21 cellular contexts compared by ENCODE assay signal in genomic region chr9:135512241-135512603, GRCh38. TPM values are rescaled to one million over a fixed set of nuclear protein-coding genes. Genes with fewer than 3 reads are reported as not detected.
DNase-seq lines count a peak whose midpoint lies in the region; TF ChIP-seq lines count a peak whose summit lies in the region.
"Had no signal": no experiment of that assay in that cellular context is flagged by ENCODE, and none has a peak within 500 bp of the region (broad histone marks: within the 10 kb centered on the region; RNA-seq: fewer than 3 reads in every experiment).

No MANE protein-coding gene starts in this region.

- intact Hi-C loops in activated T-helper 1 cell treated with anti-CD3 and anti-CD28 coated beads, Interleukin-12 subunit alpha, Interleukin-12 subunit beta, Interleukin-2, Interleukin-4 antibody, amounts not matched to agents 30 ng/mL and 10 ng/mL and 1 ng/mL, durations not matched to agents 14 hours and 24 hours and 36 hours (cut with micrococcal nuclease): no loop called here

- H3F3A ChIP-seq in neural progenitor cell (ENCODE audit: low read depth): no peaks in the 10 kb centered on the region

- H3K4me3 ChIP-seq in Peyer's patch (no peak overlapping the region), neural progenitor cell (no peak overlapping the region)
- H3K4me3 ChIP-seq: BLaER1, GM12878, HAP-1 had no signal

- no peak overlapping the region for H3K27ac ChIP-seq in Peyer's patch
- H3K27ac ChIP-seq in neural progenitor cell: no peak overlapping the region
- H3K27ac ChIP-seq: BLaER1 had no signal

- no peak overlapping the region for H3K4me2 ChIP-seq in neural progenitor cell
- H3K4me2 ChIP-seq: BLaER1 had no signal

- H3K4me1 ChIP-seq in Peyer's patch (no peaks in the 10 kb centered on the region), neural progenitor cell (peaks cover 4% of the 10 kb centered on the region)
- H3K4me1 ChIP-seq: Caco-2, HAP-1 had no signal

- H3K9me3 ChIP-seq in Peyer's patch (no peaks in the 10 kb centered on the region), neural progenitor cell (ENCODE audit: low read depth) (no peaks in the 10 kb centered on the region)
- H3K9me3 ChIP-seq: HAP-1 had no signal

- H3K27ac Mint-ChIP-seq in neural progenitor cell (peak overlapping the region; percentile 18), type B pancreatic cell (no peak overlapping the region), endothelial cell (ENCODE audit: unreplicated experiment) (no peak overlapping the region), immature natural killer cell (no peak overlapping the region)
- H3K27ac Mint-ChIP-seq in activated T-helper 1 cell treated with anti-CD3 and anti-CD28 coated beads, Interleukin-12 subunit alpha, Interleukin-12 subunit beta, Interleukin-2, Interleukin-4 antibody, amounts not matched to agents 30 ng/mL and 10 ng/mL and 1 ng/mL, durations not matched to agents 14 hours and 24 hours and 36 hours: no peak overlapping the region

- H3K4me3 Mint-ChIP-seq in neural progenitor cell: no peak overlapping the region
- H3K4me3 Mint-ChIP-seq in type B pancreatic cell: no peak overlapping the region
- no peak overlapping the region for H3K4me3 Mint-ChIP-seq in endothelial cell (ENCODE audit: unreplicated experiment)
- H3K4me3 Mint-ChIP-seq in immature natural killer cell: no peak overlapping the region
- H3K4me3 Mint-ChIP-seq in activated T-helper 1 cell treated with anti-CD3 and anti-CD28 coated beads, Interleukin-12 subunit alpha, Interleukin-12 subunit beta, Interleukin-2, Interleukin-4 antibody, amounts not matched to agents 30 ng/mL and 10 ng/mL and 1 ng/mL, durations not matched to agents 14 hours and 24 hours and 36 hours: no peak overlapping the region
- H3K4me3 Mint-ChIP-seq: CD4-positive, alpha-beta memory T cell had no signal

- H3K4me1 Mint-ChIP-seq in neural progenitor cell (peaks cover 8% of the 10 kb centered on the region), type B pancreatic cell (ENCODE audit: unreplicated experiment) (peaks cover 9% of the 10 kb centered on the region), endothelial cell (ENCODE audit: unreplicated experiment) (peaks cover 18% of the 10 kb centered on the region), immature natural killer cell (peaks cover 0 to 6% of the 10 kb centered on the region in 2 donors)
- H3K4me1 Mint-ChIP-seq in activated T-helper 1 cell treated with anti-CD3 and anti-CD28 coated beads, Interleukin-12 subunit alpha, Interleukin-12 subunit beta, Interleukin-2, Interleukin-4 antibody, amounts not matched to agents 30 ng/mL and 10 ng/mL and 1 ng/mL, durations not matched to agents 14 hours and 24 hours and 36 hours (ENCODE audit: low read depth): peaks cover 28% of the 10 kb centered on the region

- H3K9me3 Mint-ChIP-seq in neural progenitor cell (peaks cover 11% of the 10 kb centered on the region), type B pancreatic cell (peaks cover 6% of the 10 kb centered on the region), endothelial cell (ENCODE audit: unreplicated experiment) (no peaks in the 10 kb centered on the region), immature natural killer cell (peaks cover 4 to 11% (median 7%) of the 10 kb centered on the region in 6 donors)
- H3K9me3 Mint-ChIP-seq in activated T-helper 1 cell treated with anti-CD3 and anti-CD28 coated beads, Interleukin-12 subunit alpha, Interleukin-12 subunit beta, Interleukin-2, Interleukin-4 antibody, amounts not matched to agents 30 ng/mL and 10 ng/mL and 1 ng/mL, durations not matched to agents 14 hours and 24 hours and 36 hours: peaks cover 6% of the 10 kb centered on the region

- H3K27me3 Mint-ChIP-seq in neural progenitor cell (ENCODE audit: insufficient read depth, low read depth) (peaks cover 10% of the 10 kb centered on the region), type B pancreatic cell (peaks cover 4% of the 10 kb centered on the region), endothelial cell (ENCODE audit: unreplicated experiment) (peaks cover 5% of the 10 kb centered on the region), immature natural killer cell (ENCODE audit: low read depth in 3 of 3) (peaks cover 0 to 3% (median 1%) of the 10 kb centered on the region in 3 donors)
- H3K27me3 Mint-ChIP-seq in activated T-helper 1 cell treated with anti-CD3 and anti-CD28 coated beads, Interleukin-12 subunit alpha, Interleukin-12 subunit beta, Interleukin-2, Interleukin-4 antibody, amounts not matched to agents 30 ng/mL and 10 ng/mL and 1 ng/mL, durations not matched to agents 14 hours and 24 hours and 36 hours (ENCODE audit: insufficient read depth): peaks cover 6% of the 10 kb centered on the region
- H3K27me3 Mint-ChIP-seq: CD4-positive, alpha-beta memory T cell had no signal

- H4K20me1 ChIP-seq in neural progenitor cell (ENCODE audit: low read depth): no peaks in the 10 kb centered on the region
- H4K20me1 ChIP-seq: BLaER1 had no signal

- H3K27me3 ChIP-seq in Peyer's patch (no peaks in the 10 kb centered on the region), neural progenitor cell (no peaks in the 10 kb centered on the region)
- H3K27me3 ChIP-seq: BLaER1 had no signal

- no peaks in the 10 kb centered on the region for H3K36me3 Mint-ChIP-seq in neural progenitor cell
- no peaks in the 10 kb centered on the region for H3K36me3 Mint-ChIP-seq in type B pancreatic cell
- H3K36me3 Mint-ChIP-seq in endothelial cell (ENCODE audit: low read depth, unreplicated experiment): no peaks in the 10 kb centered on the region
- H3K36me3 Mint-ChIP-seq in immature natural killer cell: peaks cover 0 to 8% (median 5%) of the 10 kb centered on the region in 3 donors
- no peaks in the 10 kb centered on the region for H3K36me3 Mint-ChIP-seq in activated T-helper 1 cell treated with anti-CD3 and anti-CD28 coated beads, Interleukin-12 subunit alpha, Interleukin-12 subunit beta, Interleukin-2, Interleukin-4 antibody, amounts not matched to agents 30 ng/mL and 10 ng/mL and 1 ng/mL, durations not matched to agents 14 hours and 24 hours and 36 hours (ENCODE audit: low read depth)

- TF ChIP-seq CTCF in Peyer's patch (IDR thresholded peaks at IDR 0.05) (no peak), neural progenitor cell (IDR thresholded peaks at IDR 0.05) (no peak), type B pancreatic cell (conservative IDR thresholded peaks at IDR 0.05) (no peak), endothelial cell (IDR thresholded peaks at IDR 0.05; ENCODE audit: unreplicated experiment) (no peak)

- DNase-seq in Peyer's patch (peak in 2 of 3 donors; percentile 8 to 11), ecto neural progenitor cell (ENCODE audit: low spot score) (peak; percentile 13), neural progenitor cell (ENCODE audit: low spot score) (no peak), type B pancreatic cell (ENCODE audit: extremely low spot score, unreplicated experiment) (peak; percentile 32), endothelial cell (ENCODE audit: low spot score) (no peak), Ammon's horn (ENCODE audit: low spot score) (no peak), immature natural killer cell (no peak)
- DNase-seq in activated T-helper 1 cell treated with anti-CD3 and anti-CD28 coated beads, Interleukin-12 subunit alpha, Interleukin-12 subunit beta, Interleukin-2, Interleukin-4 antibody, amounts not matched to agents 30 ng/mL and 10 ng/mL and 1 ng/mL, durations not matched to agents 14 hours and 24 hours and 36 hours (ENCODE audit: low spot score): no peak
- DNase-seq: CD4-positive, alpha-beta memory T cell; DND-41; Kasumi-1; NCI-H1694; NCI-H446; NCI-H526; SHP77 had no signal

- H2AFZ ChIP-seq in neural progenitor cell (replicated peaks): no peak overlapping the region

- no peak for TF ChIP-seq POLR2A in Peyer's patch (IDR thresholded peaks at IDR 0.05)

- H3K9ac ChIP-seq in neural progenitor cell: no peak overlapping the region
- H3K9ac ChIP-seq: BLaER1 had no signal

- H3K79me2 ChIP-seq in neural progenitor cell (ENCODE audit: low read depth): no peaks in the 10 kb centered on the region

- H3K36me3 ChIP-seq in Peyer's patch (no peaks in the 10 kb centered on the region), neural progenitor cell (no peaks in the 10 kb centered on the region)
- H3K36me3 ChIP-seq: BLaER1, HAP-1 had no signal

RNA-seq across cellular contexts. Expression of gene LCN1, which starts 9.0 kb away (rescaled TPM):
- total RNA-seq in Peyer's patch (not detected), neural progenitor cell (ENCODE audit: low replicate concordance) (not detected in 2 replicates), type B pancreatic cell (ENCODE audit: low replicate concordance) (not detected in 2 replicates), endothelial cell (ENCODE audit: unreplicated experiment) (not detected)
- not detected for polyA plus RNA-seq in immature natural killer cell
- not detected in 2 replicates for total RNA-seq in activated T-helper 1 cell treated with anti-CD3 and anti-CD28 coated beads, Interleukin-12 subunit alpha, Interleukin-12 subunit beta, Interleukin-2, Interleukin-4 antibody, amounts not matched to agents 30 ng/mL and 10 ng/mL and 1 ng/mL, durations not matched to agents 14 hours and 24 hours and 36 hours
- total RNA-seq: Caco-2; CD4-positive, alpha-beta memory T cell; GM12878; HT1080; MCF 10A had no signal
- polyA plus RNA-seq: CD4-positive, alpha-beta memory T cell; GM12878 had no signal

RNA-seq across cellular contexts. Expression of gene MRPS2, which starts 11.7 kb away (rescaled TPM):
- total RNA-seq in Peyer's patch (10 to 100 TPM; 22.3 to 42.7 (median 32.4) TPM), neural progenitor cell (ENCODE audit: low replicate concordance) (23.4 and 43.4 TPM in 2 replicates), type B pancreatic cell (ENCODE audit: low replicate concordance) (50.0 and 55.2 TPM in 2 replicates), endothelial cell (ENCODE audit: unreplicated experiment) (42.8 TPM)
- polyA plus RNA-seq in immature natural killer cell: 10 to 100 TPM; 28.6 to 53.4 (median 32.9) TPM
- 66.6 and 70.8 TPM in 2 replicates for total RNA-seq in activated T-helper 1 cell treated with anti-CD3 and anti-CD28 coated beads, Interleukin-12 subunit alpha, Interleukin-12 subunit beta, Interleukin-2, Interleukin-4 antibody, amounts not matched to agents 30 ng/mL and 10 ng/mL and 1 ng/mL, durations not matched to agents 14 hours and 24 hours and 36 hours

RNA-seq across cellular contexts. Expression of gene PPP1R26, which starts 32.6 kb away (rescaled TPM):
- 10 to 100 TPM; 12.4 to 34.0 (median 18.7) TPM for total RNA-seq in Peyer's patch
- 23.0 and 48.7 TPM in 2 replicates for total RNA-seq in neural progenitor cell (ENCODE audit: low replicate concordance)
- total RNA-seq in type B pancreatic cell (ENCODE audit: low replicate concordance): 22.7 and 24.2 TPM in 2 replicates
- 21.5 TPM for total RNA-seq in endothelial cell (ENCODE audit: unreplicated experiment)
- polyA plus RNA-seq in immature natural killer cell: 1 to 10 TPM in 1 of 3 donors, under 1 TPM in 2; 0.29 to 1.2 (median 0.39) TPM
- 0.86 and 1.2 TPM in 2 replicates for total RNA-seq in activated T-helper 1 cell treated with anti-CD3 and anti-CD28 coated beads, Interleukin-12 subunit alpha, Interleukin-12 subunit beta, Interleukin-2, Interleukin-4 antibody, amounts not matched to agents 30 ng/mL and 10 ng/mL and 1 ng/mL, durations not matched to agents 14 hours and 24 hours and 36 hours

RNA-seq across cellular contexts. Expression of gene OBP2A, which starts 33.7 kb away (rescaled TPM):
- not detected for total RNA-seq in Peyer's patch
- not detected in 2 replicates for total RNA-seq in neural progenitor cell (ENCODE audit: low replicate concordance)
- total RNA-seq in type B pancreatic cell (ENCODE audit: low replicate concordance): not detected in 2 replicates
- not detected for total RNA-seq in endothelial cell (ENCODE audit: unreplicated experiment)
- not detected for polyA plus RNA-seq in immature natural killer cell
- total RNA-seq in activated T-helper 1 cell treated with anti-CD3 and anti-CD28 coated beads, Interleukin-12 subunit alpha, Interleukin-12 subunit beta, Interleukin-2, Interleukin-4 antibody, amounts not matched to agents 30 ng/mL and 10 ng/mL and 1 ng/mL, durations not matched to agents 14 hours and 24 hours and 36 hours: not detected in 2 replicates
- total RNA-seq: Caco-2; CD4-positive, alpha-beta memory T cell; GM12878; MCF 10A had no signal
- polyA plus RNA-seq: CD4-positive, alpha-beta memory T cell; GM12878 had no signal

RNA-seq across cellular contexts. Expression of gene PAEP, which starts 49.3 kb away (rescaled TPM):
- not detected for total RNA-seq in Peyer's patch
- not detected in 2 replicates for total RNA-seq in neural progenitor cell (ENCODE audit: low replicate concordance)
- total RNA-seq in type B pancreatic cell (ENCODE audit: low replicate concordance): not detected in 2 replicates
- not detected for total RNA-seq in endothelial cell (ENCODE audit: unreplicated experiment)
- not detected for polyA plus RNA-seq in immature natural killer cell
- not detected in 2 replicates for total RNA-seq in activated T-helper 1 cell treated with anti-CD3 and anti-CD28 coated beads, Interleukin-12 subunit alpha, Interleukin-12 subunit beta, Interleukin-2, Interleukin-4 antibody, amounts not matched to agents 30 ng/mL and 10 ng/mL and 1 ng/mL, durations not matched to agents 14 hours and 24 hours and 36 hours
- total RNA-seq: Caco-2; CD4-positive, alpha-beta memory T cell; GM12878; MCF 10A had no signal
- polyA plus RNA-seq: CD4-positive, alpha-beta memory T cell; GM12878 had no signal

Comparison
In these comparisons a context has a peak if more than half of its experiments do, and no peak if none do; other contexts are left out.
1. DNase-seq: peak in Peyer's patch (2 of 3), ecto neural progenitor cell (single experiment) and type B pancreatic cell (single experiment); none in neural progenitor cell (single experiment), endothelial cell (single experiment), Ammon's horn (single experiment), immature natural killer cell (0 of 3) and activated T-helper 1 cell treated with anti-CD3 and anti-CD28 coated beads, Interleukin-12 subunit alpha, Interleukin-12 subunit beta, Interleukin-2, Interleukin-4 antibody, amounts not matched to agents 30 ng/mL and 10 ng/mL and 1 ng/mL, durations not matched to agents 14 hours and 24 hours and 36 hours (single experiment).